15 cellular contexts compared by ENCODE assay signal in genomic region chr7:98265841-98266271, GRCh38. TPM values are rescaled to one million over a fixed set of nuclear protein-coding genes. Genes with fewer than 3 reads are reported as not detected.
DNase-seq lines count a peak whose midpoint lies in the region; ATAC-seq and TF ChIP-seq lines count a peak whose summit lies in the region.
"Had no signal": no experiment of that assay in that cellular context is flagged by ENCODE, and none has a peak within 500 bp of the region (broad histone marks: within the 10 kb centered on the region; RNA-seq: fewer than 3 reads in every experiment).

No MANE protein-coding gene starts in this region.

- H3K4me1 Mint-ChIP-seq in T-helper 17 cell: peaks cover 6% of the 10 kb centered on the region

- ATAC-seq in T-helper 17 cell: no peak

- H2AFZ ChIP-seq in ACC112 (ENCODE audit: low read length, unreplicated experiment): no peak overlapping the region

- H3K36me3 ChIP-seq in ACC112 (ENCODE audit: insufficient read depth, low read length): no peaks in the 10 kb centered on the region
- no peaks in the 10 kb centered on the region for H3K36me3 ChIP-seq in mesendoderm (ENCODE audit: control insufficient read depth, insufficient read depth, low read length)

- no peak overlapping the region for H3K4me3 ChIP-seq in ACC112 (ENCODE audit: low read depth, low read length)
- no peak overlapping the region for H3K4me3 ChIP-seq in mesendoderm (ENCODE audit: low read length)
- H3K4me3 ChIP-seq: left ventricle myocardium inferior, transverse colon had no signal

- no peak overlapping the region for H3K18ac ChIP-seq in mesendoderm (ENCODE audit: low read length)

- H3K9me3 ChIP-seq in T-helper 17 cell (ENCODE audit: control insufficient read depth, low read length, poor library complexity, severe bottlenecking): no peaks in the 10 kb centered on the region
- H3K9me3 ChIP-seq: left ventricle myocardium inferior, transverse colon had no signal

- no peak overlapping the region for H4K5ac ChIP-seq in mesendoderm (ENCODE audit: low read length)

- no peak overlapping the region for H3K4me3 Mint-ChIP-seq in T-helper 17 cell

- peak overlapping the region; percentile 63 for H3K27ac ChIP-seq in ACC112 (ENCODE audit: low read depth, low read length)
- peak overlapping the region; percentile 33 for H3K27ac ChIP-seq in mesendoderm (ENCODE audit: low read depth, low read length)
- H3K27ac ChIP-seq: left ventricle myocardium inferior, transverse colon had no signal

- H2BK5ac ChIP-seq in mesendoderm (ENCODE audit: low read length): no peak overlapping the region

- H4K8ac ChIP-seq in mesendoderm (ENCODE audit: low read depth, low read length): no peak overlapping the region

- no peak for TF ChIP-seq CTCF in GM10266 (IDR thresholded peaks at IDR 0.05; ENCODE audit: control insufficient read depth, insufficient read depth, low read depth, missing control alignments)

- no peaks in the 10 kb centered on the region for H3K79me2 ChIP-seq in ACC112 (ENCODE audit: control insufficient read depth, insufficient read depth, low read length, unreplicated experiment)
- H3K79me2 ChIP-seq in mesendoderm (ENCODE audit: control insufficient read depth, insufficient read depth, low read length): no peaks in the 10 kb centered on the region

- no CpG with 5 or more reads among the region's 5 CpGs for WGBS in mesendoderm (ENCODE audit: extremely low coverage, insufficient coverage, low lambda C conversion rate)

- DNase-seq in HCEC 1CT (peak; percentile 61), amniotic epithelial cell (ENCODE audit: low read depth) (peak; percentile 61), mesendoderm (peak; percentile 92), NCI-H146 (lab: John Stamatoyannopoulos, UW) (no peak), T-helper 17 cell (no peak), mucosa of gallbladder (ENCODE audit: low spot score) (no peak), GM10266 (ENCODE audit: extremely low spot score) (no peak)
- DNase-seq: activated CD4-positive, alpha-beta T cell treated with anti-CD3 and anti-CD28 coated beads, Interleukin-2, amount 50 U/mL, for 4 hours; activated effector memory CD4-positive, alpha-beta T cell treated with Interleukin-2 at 50 U/mL for 16 hours; left ventricle myocardium inferior; NCI-H1105; NCI-H446 treated with DMSO at 0.1 percent for 48 hours; transverse colon had no signal

- H3K56ac ChIP-seq in mesendoderm (ENCODE audit: low read length): no peak overlapping the region

- H2BK120ac ChIP-seq in mesendoderm (ENCODE audit: low read depth, low read length): no peak overlapping the region

- no peaks in the 10 kb centered on the region for H3K79me1 ChIP-seq in mesendoderm (ENCODE audit: low read length)

- no peak overlapping the region for H3K23ac ChIP-seq in mesendoderm (ENCODE audit: low read length)

- H3K27me3 ChIP-seq in ACC112 (ENCODE audit: insufficient read depth, low read length) (no peaks in the 10 kb centered on the region), mesendoderm (ENCODE audit: insufficient read depth, low read length, poor library complexity) (no peaks in the 10 kb centered on the region)
- H3K27me3 ChIP-seq: transverse colon had no signal

- no peaks in the 10 kb centered on the region for H3K36me3 Mint-ChIP-seq in T-helper 17 cell (ENCODE audit: low read depth)

- no peaks in the 10 kb centered on the region for H3K27me3 Mint-ChIP-seq in T-helper 17 cell

- no peak overlapping the region for H3K4me2 ChIP-seq in mesendoderm (ENCODE audit: low read length)

- no peak overlapping the region for H3K9ac ChIP-seq in mesendoderm (ENCODE audit: low read length)

- no peak overlapping the region for H2AK5ac ChIP-seq in mesendoderm (ENCODE audit: low read length)

- no peak overlapping the region for H2BK15ac ChIP-seq in mesendoderm (replicated peaks; ENCODE audit: low read depth)

- H3K4ac ChIP-seq in mesendoderm (ENCODE audit: low read depth, low read length): no peak overlapping the region

- H3K4me1 ChIP-seq in ACC112 (ENCODE audit: control insufficient read depth, insufficient read depth, low read length, unreplicated experiment) (peaks cover 7% of the 10 kb centered on the region), mesendoderm (ENCODE audit: control insufficient read depth, low read depth, low read length) (no peaks in the 10 kb centered on the region)
- H3K4me1 ChIP-seq: left ventricle myocardium inferior, transverse colon had no signal

- no peak overlapping the region for H3K27ac Mint-ChIP-seq in T-helper 17 cell

RNA-seq across cellular contexts. Expression of gene TECPR1, which starts 13.8 kb away (rescaled TPM):
- 2.5 TPM for polyA plus RNA-seq in mesendoderm (2013, experiment 1 of 2)
- polyA plus RNA-seq in mesendoderm (2013, experiment 2 of 2): 2.4 TPM
- total RNA-seq in T-helper 17 cell (100 to 1,000 TPM in 1 of 2 donors, 10 to 100 TPM in 1; 76.5 to 100 TPM), mucosa of gallbladder (42.3 TPM)

RNA-seq across cellular contexts. Expression of gene BRI3, which starts 15.6 kb away (rescaled TPM):
- polyA plus RNA-seq in mesendoderm (2013, experiment 1 of 2): 95.3 TPM
- 94.4 TPM for polyA plus RNA-seq in mesendoderm (2013, experiment 2 of 2)
- total RNA-seq in T-helper 17 cell (10 to 100 TPM; 67.1 to 77.1 TPM), mucosa of gallbladder (198 TPM)

RNA-seq across cellular contexts. Expression of gene BHLHA15, which starts 54.6 kb away (rescaled TPM):
- polyA plus RNA-seq in mesendoderm (2013, experiment 1 of 2): 1.5 TPM
- polyA plus RNA-seq in mesendoderm (2013, experiment 2 of 2): 2.0 TPM
- total RNA-seq in T-helper 17 cell (not detected), mucosa of gallbladder (3.3 TPM)
- total RNA-seq: cardiac septum, left ventricle myocardium inferior had no signal

Comparison
In these comparisons a context has a peak if more than half of its experiments do, and no peak if none do; other contexts are left out.
1. DNase-seq: peak in HCEC 1CT (single experiment), amniotic epithelial cell (single experiment) and mesendoderm (single experiment); none in NCI-H146 (single experiment), T-helper 17 cell (0 of 3), mucosa of gallbladder (single experiment) and GM10266 (single experiment).